31 cellular contexts compared by ENCODE assay signal in the genomic region with DNA sequence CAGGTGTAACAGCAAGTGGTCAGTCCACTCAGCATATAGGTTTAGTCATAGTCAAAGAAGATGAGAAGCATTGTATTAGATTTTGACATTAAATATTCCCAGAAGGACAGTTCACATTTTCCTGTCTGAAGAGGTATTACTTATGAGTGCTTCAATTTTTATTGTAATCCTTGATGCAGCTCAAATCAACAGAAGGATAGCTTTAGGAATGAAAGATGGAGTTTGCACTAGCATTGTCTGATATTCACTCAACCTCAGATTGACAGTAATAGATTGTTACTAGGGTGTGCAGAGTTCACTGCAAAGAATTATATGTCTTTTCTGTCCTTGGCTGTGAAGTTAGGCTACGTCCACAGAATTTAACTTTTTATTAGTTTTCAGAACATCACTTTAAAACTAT.
"Had no signal": no experiment of that assay in that cellular context is flagged by ENCODE, and none has a peak within 500 bp of the region (broad histone marks: within the 10 kb centered on the region; RNA-seq: fewer than 3 reads in every experiment).

No MANE protein-coding gene starts in this region.

- ATAC-seq: activated CD8-positive, alpha-beta T cell treated with anti-CD3 and anti-CD28 coated beads for 36 hours; activated naive CD4-positive, alpha-beta T cell treated with anti-CD3 and anti-CD28 coated beads, Interleukin-2, amount 50 U/mL, for 72 hours; activated T-cell treated with anti-CD3 and anti-CD28 coated beads, Interleukin-2, amount 50 U/mL, for 4 hours; activated T-cell treated with anti-CD3 and anti-CD28 coated beads, Interleukin-2, amount 50 U/mL, for 72 hours; activated T-helper 17 cell treated with anti-CD3 and anti-CD28 coated beads, Interleukin-2, amount 50 U/mL, for 72 hours had no signal

- DNase-seq: activated B cell treated with CpG ODN at 0.5 μM for 24 hours; activated CD4-positive, alpha-beta T cell treated with anti-CD3 and anti-CD28 coated beads for 4 hours; activated CD4-positive, alpha-beta T cell treated with anti-CD3 and anti-CD28 coated beads, Interleukin-2, amount 50 U/mL, for 1 hour; activated CD4-positive, alpha-beta T cell treated with anti-CD3 and anti-CD28 coated beads, Interleukin-2, amount 50 U/mL, for 4 hours; activated CD4-positive, CD25-positive, alpha-beta regulatory T cell treated with anti-CD3 and anti-CD28 coated beads, Interleukin-2, amount 50 U/mL, for 72 hours; activated CD8-positive, alpha-beta memory T cell treated with anti-CD3 and anti-CD28 coated beads, Interleukin-2, amount 50 U/mL, for 4 hours; activated effector memory CD4-positive, alpha-beta T cell treated with anti-CD3 and anti-CD28 coated beads, Interleukin-2, amount 50 U/mL, for 16 hours; activated gamma-delta T cell treated with Interleukin-2 at 50 U/mL for 16 hours; activated naive CD4-positive, alpha-beta T cell; activated naive CD4-positive, alpha-beta T cell treated with anti-CD3 and anti-CD28 coated beads, Interleukin-2, amount 50 U/mL, for 16 hours; activated T-cell treated with anti-CD3 and anti-CD28 coated beads for 4 hours; activated T-cell treated with anti-CD3 and anti-CD28 coated beads, Interleukin-2, amount 50 U/mL, for 1 hour; activated T-cell treated with anti-CD3 and anti-CD28 coated beads, Interleukin-2, amount 50 U/mL, for 4 hours; central memory CD4-positive, alpha-beta T cell; T-helper 9 cell had no signal

- H3K4me3 Mint-ChIP-seq: activated B cell treated with CpG ODN at 0.5 μM for 24 hours; activated CD4-positive, alpha-beta memory T cell treated with anti-CD3 and anti-CD28 coated beads for 36 hours; activated CD4-positive, alpha-beta T cell treated with anti-CD3 and anti-CD28 coated beads, Interleukin-2, amount 10 ng/mL, durations not matched to agents 24 days and 14 days; activated CD8-positive, alpha-beta T cell treated with anti-CD3 and anti-CD28 coated beads for 36 hours; activated naive CD4-positive, alpha-beta T cell treated with anti-CD3 and anti-CD28 coated beads for 36 hours; activated naive CD8-positive, alpha-beta T cell treated with anti-CD3 and anti-CD28 coated beads for 36 hours; activated T-cell treated with anti-CD3 and anti-CD28 coated beads, Interleukin-2, amount 50 U/mL, for 4 hours; activated T-cell treated with anti-CD3 and anti-CD28 coated beads, Interleukin-2, amount 50 U/mL, for 72 hours; activated T-helper 1 cell treated with anti-CD3 and anti-CD28 coated beads, Interleukin-12 subunit alpha, Interleukin-12 subunit beta, Interleukin-2, Interleukin-4 antibody, amounts not matched to agents 30 ng/mL and 10 ng/mL and 1 ng/mL, durations not matched to agents 14 hours and 24 hours and 36 hours; activated T-helper 17 cell treated with anti-CD3 and anti-CD28 coated beads, Interleukin-2, amount 50 U/mL, for 72 hours; T-helper 1 cell treated with Interleukin-12 subunit alpha and Interleukin-12 subunit beta and Interleukin-4 antibody, amounts not matched to agents 30 μg/mL and 1 μg/mL, for 36 hours; T-helper 2 cell treated with Interferon-gamma antibody and Interleukin-4, amounts not matched to agents 5 μg/mL and 100 μg/mL, for 36 hours had no signal

- H3K27ac ChIP-seq: adrenal gland, body of pancreas, brain microvascular endothelial cell, breast epithelium, VCaP had no signal

- H3K4me3 ChIP-seq: adrenal gland, body of pancreas, breast epithelium had no signal

- H3K9me3 ChIP-seq: adrenal gland, body of pancreas, breast epithelium had no signal

- H3K36me3 ChIP-seq: adrenal gland, brain microvascular endothelial cell, breast epithelium had no signal

- H3K27ac Mint-ChIP-seq: activated B cell treated with CpG ODN at 0.5 μM for 24 hours; activated CD4-positive, alpha-beta memory T cell treated with anti-CD3 and anti-CD28 coated beads for 36 hours; activated CD4-positive, alpha-beta T cell treated with anti-CD3 and anti-CD28 coated beads, Interleukin-2, amount 10 ng/mL, durations not matched to agents 24 days and 14 days; activated CD8-positive, alpha-beta T cell treated with anti-CD3 and anti-CD28 coated beads for 36 hours; activated naive CD4-positive, alpha-beta T cell treated with anti-CD3 and anti-CD28 coated beads for 36 hours; activated naive CD4-positive, alpha-beta T cell treated with anti-CD3 and anti-CD28 coated beads, Interleukin-2, amount 50 U/mL, for 72 hours; activated naive CD8-positive, alpha-beta T cell treated with anti-CD3 and anti-CD28 coated beads for 36 hours; activated T-cell treated with anti-CD3 and anti-CD28 coated beads, Interleukin-2, amount 50 U/mL, for 72 hours; activated T-helper 1 cell treated with anti-CD3 and anti-CD28 coated beads, Interleukin-12 subunit alpha, Interleukin-12 subunit beta, Interleukin-2, Interleukin-4 antibody, amounts not matched to agents 30 ng/mL and 10 ng/mL and 1 ng/mL, durations not matched to agents 14 hours and 24 hours and 36 hours; activated T-helper 17 cell treated with anti-CD3 and anti-CD28 coated beads, Interleukin-2, amount 50 U/mL, for 72 hours; T-helper 1 cell treated with Interleukin-12 subunit alpha and Interleukin-12 subunit beta and Interleukin-4 antibody, amounts not matched to agents 30 μg/mL and 1 μg/mL, for 36 hours; T-helper 2 cell treated with Interferon-gamma antibody and Interleukin-4, amounts not matched to agents 5 μg/mL and 100 μg/mL, for 36 hours had no signal

- H3K27me3 ChIP-seq: adrenal gland, body of pancreas, brain microvascular endothelial cell, breast epithelium had no signal

- H3K9me3 Mint-ChIP-seq: activated CD4-positive, alpha-beta T cell treated with anti-CD3 and anti-CD28 coated beads, Interleukin-2, amount 10 ng/mL, durations not matched to agents 24 days and 14 days; activated T-helper 1 cell treated with anti-CD3 and anti-CD28 coated beads, Interleukin-12 subunit alpha, Interleukin-12 subunit beta, Interleukin-2, Interleukin-4 antibody, amounts not matched to agents 30 ng/mL and 10 ng/mL and 1 ng/mL, durations not matched to agents 14 hours and 24 hours and 36 hours; T-helper 1 cell treated with Interleukin-12 subunit alpha and Interleukin-12 subunit beta and Interleukin-4 antibody, amounts not matched to agents 30 μg/mL and 1 μg/mL, for 36 hours; T-helper 2 cell treated with Interferon-gamma antibody and Interleukin-4, amounts not matched to agents 5 μg/mL and 100 μg/mL, for 36 hours had no signal

- H3K4me1 ChIP-seq: adrenal gland, body of pancreas, breast epithelium had no signal

- H3K36me3 Mint-ChIP-seq: activated CD4-positive, alpha-beta memory T cell treated with anti-CD3 and anti-CD28 coated beads for 36 hours; activated naive CD4-positive, alpha-beta T cell treated with anti-CD3 and anti-CD28 coated beads, Interleukin-2, amount 50 U/mL, for 72 hours; activated naive CD8-positive, alpha-beta T cell treated with anti-CD3 and anti-CD28 coated beads for 36 hours had no signal

- H3K4me1 Mint-ChIP-seq: activated B cell treated with CpG ODN at 0.5 μM for 24 hours; activated naive CD8-positive, alpha-beta T cell treated with anti-CD3 and anti-CD28 coated beads for 36 hours; activated T-helper 17 cell treated with anti-CD3 and anti-CD28 coated beads, Interleukin-2, amount 50 U/mL, for 72 hours had no signal

- H3K27me3 Mint-ChIP-seq: activated B cell treated with CpG ODN at 0.5 μM for 24 hours; activated CD4-positive, alpha-beta memory T cell treated with anti-CD3 and anti-CD28 coated beads for 36 hours; activated CD4-positive, alpha-beta T cell treated with anti-CD3 and anti-CD28 coated beads, Interleukin-2, amount 10 ng/mL, durations not matched to agents 24 days and 14 days; activated CD8-positive, alpha-beta T cell treated with anti-CD3 and anti-CD28 coated beads for 36 hours; activated naive CD8-positive, alpha-beta T cell treated with anti-CD3 and anti-CD28 coated beads for 36 hours; activated T-helper 17 cell treated with anti-CD3 and anti-CD28 coated beads, Interleukin-2, amount 50 U/mL, for 72 hours had no signal
